8 cellular contexts compared by ENCODE assay signal in genomic region chr14:50559990-50560928, GRCh38. TPM values are rescaled to one million over a fixed set of nuclear protein-coding genes. Genes with fewer than 3 reads are reported as not detected.
DNase-seq lines count a peak whose midpoint lies in the region; ATAC-seq, FAIRE-seq and TF ChIP-seq lines count a peak whose summit lies in the region.

ATL1 (plus strand) TSS chr14:50560145; CDS start chr14:50560266, 121 bp downstream.

- ATAC-seq in CD4-positive, CD25-positive, alpha-beta regulatory T cell (ENCODE audit: low read depth in 2 of 2), result peak; percentile 48 to 59
- ATAC-seq in HepG2 (peak; percentile 92), HG03460 (IDR thresholded peaks at IDR 0.05; ENCODE audit: unreplicated experiment) (no peak)

- H3K79me2 ChIP-seq in HepG2 (ENCODE audit: insufficient read depth, low read length), result no peaks in the 10 kb centered on the region

- H3K36me3 Mint-ChIP-seq in CD4-positive, CD25-positive, alpha-beta regulatory T cell, result no peaks in the 10 kb centered on the region

- peaks cover 88% of the 10 kb centered on the region for H3K27me3 Mint-ChIP-seq in CD4-positive, CD25-positive, alpha-beta regulatory T cell

- no peak within 1 kb of the TSS for H3K27ac ChIP-seq in CD4-positive, CD25-positive, alpha-beta regulatory T cell (ENCODE audit: insufficient read depth, low read length, poor library complexity, severe bottlenecking)
- H3K27ac ChIP-seq in HepG2 (ENCODE audit: extremely low read length, insufficient read depth, low read length), result no peak within 1 kb of the TSS

- intact Hi-C loops in HepG2 (cut with micrococcal nuclease; ENCODE audit: unreplicated experiment), result no loop called here

- in situ Hi-C loops in HepG2 (cut with HindIII; ENCODE audit: extremely low pct_ligation_motif_present, low pct_unique_long_range_greater_than_20kb), result no loop called here

- TF ChIP-seq CTCF in HepG2 (CRISPR knock-in tag; IDR thresholded peaks at IDR 0.05), result no peak

- TF ChIP-seq EP300 in HepG2 (IDR thresholded peaks at IDR 0.05; ENCODE audit: low read depth in 2 of 2, low read length in 2 of 2) (no peak), HepG2 (CRISPR knock-in tag; IDR thresholded peaks at IDR 0.05; ENCODE audit: borderline replicate concordance) (no peak)

- H3K4me3 ChIP-seq in CD4-positive, CD25-positive, alpha-beta regulatory T cell (ENCODE audit: low read depth, low read length), result peak within 1 kb of the TSS; percentile 43
- H3K4me3 ChIP-seq in HepG2 (replicated peaks in 1 of 3; ENCODE audit: insufficient read depth in 1 of 3, low read depth in 2 of 3, low read length in 3 of 3), result peak within 1 kb of the TSS; percentile 57 to 74 (median 68)

- POLR2A ChIA-PET in HEK293T (lab: Yijun Ruan, JAX), result interaction anchor here (0.6 to 2.1 kb wide), 11 partner anchors 11 to 708 kb away, joined by 3 to 8 read pairs (median 4); partner anchors contain the start of genes SAV1 and VCPKMT
- POLR2A ChIA-PET in HepG2 (lab: Yijun Ruan, JAX), result no interaction called here

- no peak within 1 kb of the TSS for H2AFZ ChIP-seq in HepG2 (ENCODE audit: low read length)

- peaks cover 3 to 13% (median 6%) of the 10 kb centered on the region in 4 donors for H3K4me1 Mint-ChIP-seq in CD4-positive, CD25-positive, alpha-beta regulatory T cell

- H3K9me3 Mint-ChIP-seq in CD4-positive, CD25-positive, alpha-beta regulatory T cell, result peaks cover 0 to 2% (median 0%) of the 10 kb centered on the region in 7 donors

- FAIRE-seq in HepG2 (lab: Jason Lieb, UNC), result no peak

- H3K27ac Mint-ChIP-seq in CD4-positive, CD25-positive, alpha-beta regulatory T cell, result no peak within 1 kb of the TSS

- peaks cover 16% of the 10 kb centered on the region for H3K4me1 ChIP-seq in CD4-positive, CD25-positive, alpha-beta regulatory T cell (ENCODE audit: control insufficient read depth, insufficient read depth, low read length, poor library complexity, severe bottlenecking)
- H3K4me1 ChIP-seq in HepG2 (ENCODE audit: insufficient read depth, low read length), result peaks cover 9% of the 10 kb centered on the region

- 0 out of 2 replicates have a peak within 1 kb of the TSS, but pooled peaks have one; percentile 9 for H3K9ac ChIP-seq in HepG2 (ENCODE audit: insufficient read depth, low read depth, low read length)

- H3K9me3 ChIP-seq in CD4-positive, CD25-positive, alpha-beta regulatory T cell (ENCODE audit: control insufficient read depth in 2 of 2, low read length in 2 of 2), result no peaks in the 10 kb centered on the region
- no peaks in the 10 kb centered on the region for H3K9me3 ChIP-seq in HepG2 (ENCODE audit: low read length)

- H4K20me1 ChIP-seq in HepG2 (ENCODE audit: insufficient read depth, low read length), result no peaks in the 10 kb centered on the region

- peak within 1 kb of the TSS; percentile 87 for H3K4me2 ChIP-seq in HepG2 (ENCODE audit: low read depth, low read length)

- DNase-seq in CD4-positive, CD25-positive, alpha-beta regulatory T cell, result peak in 2 of 3 donors; percentile 21 to 46
- DNase-seq in HEK293T (ENCODE audit: extremely low spot score) (peak; percentile 66), NCI-H345 treated with DMSO at 0.1 percent for 48 hours (lab: John Stamatoyannopoulos, UW; ENCODE audit: unreplicated experiment) (peak; percentile 64), ecto neural progenitor cell (ENCODE audit: low spot score) (peak; percentile 88), HepG2 (ENCODE audit: low spot score) (no peak)
- peak; percentile 46 to 61 for DNase-seq in activated CD4-positive, alpha-beta T cell treated with anti-CD3 and anti-CD28 coated beads, Interleukin-2, amount 50 U/mL, for 48 hours
- DNase-seq in stimulated activated CD4-positive, alpha-beta T cell treated with anti-CD3 and anti-CD28 coated beads, Interleukin-2, amount 100 ng/mL, for 48 hours, result peak; percentile 28 to 31

- BruUV-seq in HepG2 (replicated peaks; lab: Mats Ljungman, UMichigan), result no TSS peak

- TF ChIP-seq POLR2A in HepG2 (IDR thresholded peaks at IDR 0.05; ENCODE audit: insufficient read depth in 1 of 2, low read depth in 2 of 2, low read length in 2 of 2), result no peak

- H3K27me3 ChIP-seq in CD4-positive, CD25-positive, alpha-beta regulatory T cell (ENCODE audit: control insufficient read depth, insufficient read depth, low read length), result peaks cover 46% of the 10 kb centered on the region
- peaks cover 1 to 27% of the 10 kb centered on the region in 2 experiments for H3K27me3 ChIP-seq in HepG2 (ENCODE audit: control insufficient read depth in 1 of 2, insufficient read depth in 2 of 2, low read length in 2 of 2)

- TF ChIP-seq RAD21 in HepG2 (CRISPR knock-in tag; IDR thresholded peaks at IDR 0.05), result no peak

- no peaks in the 10 kb centered on the region for H3K36me3 ChIP-seq in CD4-positive, CD25-positive, alpha-beta regulatory T cell (ENCODE audit: control insufficient read depth, insufficient read depth, low read length)
- H3K36me3 ChIP-seq in HepG2 (replicated peaks in 1 of 2; ENCODE audit: control insufficient read depth in 1 of 2, insufficient read depth in 2 of 2, low read length in 2 of 2), result no peaks in the 10 kb centered on the region

- peak within 1 kb of the TSS; percentile 57 to 83 (median 76) for H3K4me3 Mint-ChIP-seq in CD4-positive, CD25-positive, alpha-beta regulatory T cell

- CTCF ChIA-PET in HEK293T (lab: Yijun Ruan, JAX), result interaction anchor here (0.7 kb wide), 1 partner anchor 217 kb away, joined by 3 read pairs; no protein-coding TSS in a partner anchor
- CTCF ChIA-PET in HepG2 (lab: Yijun Ruan, JAX; ENCODE audit: low intra/inter-chr PET ratio, low total read pairs), result no interaction called here

- 0% methylated on average over 28 of the region's 66 CpGs for WGBS in HepG2 (ENCODE audit: low lambda C conversion rate)

TF ChIP-seq in HEK293T, 16 proteins besides CTCF, POLR2A, EP300 and RAD21:
- TF ChIP-seq ARNT (IDR thresholded peaks at IDR 0.05), result no peak

TF ChIP-seq in HepG2, 621 proteins besides CTCF, POLR2A, EP300 and RAD21 (continues in another document):
- TF ChIP-seq ZNF788 (CRISPR knock-in tag; IDR thresholded peaks at IDR 0.05; ENCODE audit: borderline replicate concordance) (peak; percentile 15; the same call in 1 of the 2 replicates), ZNF777 (CRISPR knock-in tag; IDR thresholded peaks at IDR 0.05) (peak; percentile 56; the same call in 1 of the 2 replicates), RNF2 (conservative IDR thresholded peaks at IDR 0.05; ENCODE audit: low read depth) (0 out of 2 replicates have a peak, but pooled peaks have one; percentile 29), MIER2 (CRISPR knock-in tag; IDR thresholded peaks at IDR 0.05) (peak; percentile 75; the same call in 1 of the 2 replicates), REST (IDR thresholded peaks at IDR 0.05; ENCODE audit: borderline replicate concordance in 1 of 2, low read depth in 1 of 2, low read length in 2 of 2) (peak; percentile 39 to 89), HNRNPLL (IDR thresholded peaks at IDR 0.05; ENCODE audit: low read depth, low read length, poor library complexity, severe bottlenecking) (peak; percentile 91)

RNA-seq across cellular contexts. Expression of gene ATL1, which starts in this region (rescaled TPM):
- 1.4 TPM for total RNA-seq in CD4-positive, CD25-positive, alpha-beta regulatory T cell
- polyA plus RNA-seq in CD4-positive, CD25-positive, alpha-beta regulatory T cell, result 1 to 10 TPM in 3 of 4 donors, under 1 TPM in 1; 0.62 to 1.6 (median 1.3) TPM
- total RNA-seq in HepG2 (2016; rRNA removed; fragmentation: Illumina TruSeq; extraction: Trizol), result 0.45 and 0.60 TPM in 2 replicates
- 0.18 and 0.61 TPM in 2 replicates for total RNA-seq in HepG2 (2016; cell fraction: cytosol; rRNA removed; fragmentation: Illumina TruSeq; extraction: Trizol; ENCODE audit: low read depth)
- 0.54 and 0.85 TPM in 2 replicates for total RNA-seq in HepG2 (2016; cell fraction: insoluble cytoplasmic fraction; rRNA removed; fragmentation: Illumina TruSeq; extraction: Trizol)
- total RNA-seq in HepG2 (2016; cell fraction: membrane; rRNA removed; fragmentation: Illumina TruSeq; extraction: Trizol), result 0.31 and 0.46 TPM in 2 replicates
- 0.75 and 0.85 TPM in 2 replicates for total RNA-seq in HepG2 (2016; cell fraction: nucleus; rRNA removed; fragmentation: Illumina TruSeq; extraction: Trizol)
- polyA plus RNA-seq in HepG2 (2011; rRNA removed), result 0.65 and 0.71 TPM in 2 replicates
- polyA plus RNA-seq in HepG2 (2011; cell fraction: cytosol; rRNA removed), result 0.43 and 1.1 TPM in 2 replicates
- 0.31 and 0.35 TPM in 2 replicates for polyA plus RNA-seq in HepG2 (2011; cell fraction: nucleus; rRNA removed)
- 0.79 and 1.1 TPM in 2 replicates for polyA plus RNA-seq in HepG2 (2012)
- polyA plus RNA-seq in HepG2 (2016; cell fraction: cytosol; fragmentation: Illumina TruSeq; extraction: Trizol; ENCODE audit: low read depth), result 0.08 TPM in 1 of 2 replicates, not detected in the other
- 0.56 and 0.61 TPM in 2 replicates for polyA plus RNA-seq in HepG2 (2016; cell fraction: insoluble cytoplasmic fraction; fragmentation: Illumina TruSeq; extraction: Trizol; ENCODE audit: low read depth)
- polyA plus RNA-seq in HepG2 (2016; cell fraction: membrane; fragmentation: Illumina TruSeq; extraction: Trizol; ENCODE audit: low read depth), result 0.14 and 0.19 TPM in 2 replicates
- 0.72 and 0.83 TPM in 2 replicates for polyA plus RNA-seq in HepG2 (2016; cell fraction: nucleus; fragmentation: Illumina TruSeq; extraction: Trizol; ENCODE audit: insufficient read depth, low read depth)
- 0.33 and 3.5 TPM in 2 replicates for polyA minus RNA-seq in HepG2 (2011; rRNA and poly(A)+ RNA removed; ENCODE audit: low replicate concordance)
- 1.2 and 1.4 TPM in 2 replicates for polyA minus RNA-seq in HepG2 (2011; cell fraction: cytosol; rRNA and poly(A)+ RNA removed)
- polyA minus RNA-seq in HepG2 (2011; cell fraction: nucleus; rRNA and poly(A)+ RNA removed), result 1.4 and 1.9 TPM in 2 replicates
